ENCODE assay signal across 11 cellular contexts in the genomic region with DNA sequence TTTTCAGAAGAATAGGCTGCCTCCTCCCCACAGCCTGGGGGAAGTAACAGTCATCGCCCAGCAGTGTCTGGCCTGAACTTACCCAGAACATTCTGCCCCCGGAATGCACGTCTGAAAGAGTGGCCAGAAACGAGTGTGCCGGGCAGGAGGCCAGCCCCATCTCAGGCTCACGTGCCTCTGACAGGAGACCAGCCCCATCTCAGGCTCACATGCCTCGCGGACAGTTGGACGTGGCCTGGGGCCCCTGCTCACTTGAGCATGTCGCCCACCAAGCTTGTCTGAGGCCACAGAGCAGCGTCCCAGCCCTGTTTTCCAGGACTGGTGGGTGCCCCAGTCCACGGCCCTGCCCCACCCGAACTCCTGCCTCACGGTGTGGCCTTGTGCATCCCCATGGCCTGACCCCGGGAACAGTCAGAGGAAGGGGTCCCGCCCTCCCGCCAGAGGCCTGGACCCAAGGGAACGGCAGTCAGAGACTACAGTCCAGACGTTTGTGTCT. TPM values are rescaled to one million over a fixed set of nuclear protein-coding genes. Genes with fewer than 3 reads are reported as not detected.
A peak's percentile ranks its signal among the peaks of the same experiment; 100 is the strongest.
DNase-seq lines count a peak whose midpoint lies in the region; ATAC-seq and TF ChIP-seq lines count a peak whose summit lies in the region.
"Had no signal": no experiment of that assay in that cellular context is flagged by ENCODE, and none has a peak within 500 bp of the region (broad histone marks: within the 10 kb centered on the region; RNA-seq: fewer than 3 reads in every experiment).

No MANE protein-coding gene starts in this region.

- no peak for TF ChIP-seq CTCF in AG10803 (conservative IDR thresholded peaks at IDR 0.05; ENCODE audit: low read length)
- no peak for TF ChIP-seq CTCF in RWPE2 (IDR thresholded peaks at IDR 0.05; ENCODE audit: poor library complexity, severe bottlenecking)
- TF ChIP-seq CTCF in gastroesophageal sphincter (IDR thresholded peaks at IDR 0.05), result no peak
- no peak for TF ChIP-seq CTCF in osteocyte (IDR thresholded peaks at IDR 0.05)
- no peak for TF ChIP-seq CTCF in mesothelial cell of epicardium (IDR thresholded peaks at IDR 0.05; ENCODE audit: unreplicated experiment)

- H3K27me3 Mint-ChIP-seq in osteocyte (ENCODE audit: unreplicated experiment) (no peaks in the 10 kb centered on the region), mesothelial cell of epicardium (ENCODE audit: low read depth) (no peaks in the 10 kb centered on the region)

- TF ChIP-seq EP300 in gastroesophageal sphincter (IDR thresholded peaks at IDR 0.05), result no peak

- DNase-seq in AG10803 (ENCODE audit: low read depth) (peak; percentile 84), RWPE2 (ENCODE audit: low spot score) (no peak), osteocyte (ENCODE audit: extremely low spot score, unreplicated experiment) (no peak), SKM-1 treated with dmso at 0.1 percent for 144 hours (lab: John Stamatoyannopoulos, UW; ENCODE audit: unreplicated experiment) (no peak), mesothelial cell of epicardium (ENCODE audit: low spot score in 2 of 2, unreplicated experiment in 2 of 2) (no peak), NCI-H2029 treated with DMSO at 0.1 percent for 48 hours (lab: John Stamatoyannopoulos, UW) (no peak), NOMO-1 treated with dmso at 0.1 percent for 144 hours (lab: John Stamatoyannopoulos, UW; ENCODE audit: unreplicated experiment) (no peak)
- DNase-seq: activated effector memory CD4-positive, alpha-beta T cell treated with anti-CD3 and anti-CD28 coated beads, Interleukin-2, amount 50 U/mL, for 16 hours; CD8-positive, alpha-beta T cell; NCI-H1417 had no signal

- H3K27ac Mint-ChIP-seq in osteocyte (ENCODE audit: unreplicated experiment) (peak overlapping the region; percentile 62), mesothelial cell of epicardium (no peak overlapping the region)
- H3K27ac Mint-ChIP-seq: CD8-positive, alpha-beta T cell had no signal

- H3K9me3 Mint-ChIP-seq in osteocyte (ENCODE audit: unreplicated experiment) (no peaks in the 10 kb centered on the region), mesothelial cell of epicardium (no peaks in the 10 kb centered on the region)
- H3K9me3 Mint-ChIP-seq: CD8-positive, alpha-beta T cell had no signal

- H3K4me3 Mint-ChIP-seq in osteocyte (ENCODE audit: unreplicated experiment) (no peak overlapping the region), mesothelial cell of epicardium (no peak overlapping the region)
- H3K4me3 Mint-ChIP-seq: CD8-positive, alpha-beta T cell had no signal

- H3K36me3 Mint-ChIP-seq in osteocyte (ENCODE audit: unreplicated experiment) (peaks cover 8% of the 10 kb centered on the region), mesothelial cell of epicardium (peaks cover 16% of the 10 kb centered on the region)

- H3K4me3 ChIP-seq in AG10803 (ENCODE audit: low read length) (no peak overlapping the region), RWPE2 (ENCODE audit: severe bottlenecking) (no peak overlapping the region), gastroesophageal sphincter (no peak overlapping the region)

- no peak overlapping the region for H3K27ac ChIP-seq in RWPE2 (ENCODE audit: poor library complexity, severe bottlenecking)
- peak overlapping the region in 2 of 4 donors; percentile 54 to 64 for H3K27ac ChIP-seq in gastroesophageal sphincter

- TF ChIP-seq POLR2A in gastroesophageal sphincter (IDR thresholded peaks at IDR 0.05), result no peak

- ATAC-seq in RWPE2 (ENCODE audit: low read depth) (peak; percentile 30; the same call in 2 of the 3 replicates), gastroesophageal sphincter (peak; percentile 82)
- ATAC-seq: CD8-positive, alpha-beta T cell had no signal

- H3K9me3 ChIP-seq in RWPE2 (ENCODE audit: severe bottlenecking) (no peaks in the 10 kb centered on the region), gastroesophageal sphincter (no peaks in the 10 kb centered on the region)

- H3K4me1 ChIP-seq in RWPE2 (ENCODE audit: insufficient read depth, poor library complexity, severe bottlenecking) (no peaks in the 10 kb centered on the region), gastroesophageal sphincter (peaks cover 0 to 30% (median 9%) of the 10 kb centered on the region in 3 donors)

- H3K4me1 Mint-ChIP-seq in osteocyte (ENCODE audit: unreplicated experiment) (peaks cover 16% of the 10 kb centered on the region), mesothelial cell of epicardium (peaks cover 7% of the 10 kb centered on the region)

- H3K36me3 ChIP-seq in RWPE2 (ENCODE audit: low read depth) (no peaks in the 10 kb centered on the region), gastroesophageal sphincter (peaks cover 0 to 27% of the 10 kb centered on the region in 2 donors)

- no peaks in the 10 kb centered on the region for H3K27me3 ChIP-seq in RWPE2 (ENCODE audit: insufficient read depth, poor library complexity, severe bottlenecking)
- H3K27me3 ChIP-seq in gastroesophageal sphincter, result peaks cover 10% of the 10 kb centered on the region

- WGBS in gastroesophageal sphincter (ENCODE audit: low coverage in 1 of 2), 2 donors, result 13% methylated on average over 8 of the region's 19 CpGs; no CpG with 5 or more reads in 1 of the 2 donors

RNA-seq across cellular contexts. Expression of a gene that starts 16.3 kb away (rescaled TPM):
- total RNA-seq in gastroesophageal sphincter (1 to 10 TPM in 1 of 4 donors, under 1 TPM in 2, not detected in 1; 0.15 to 1.1 (median 0.27) TPM), osteocyte (0.13 and 0.35 TPM in 2 replicates), mesothelial cell of epicardium (0.18 to 0.24 TPM (median 0.20 TPM) in 3 replicates)

RNA-seq across cellular contexts. Expression of a gene that starts 45.1 kb away (rescaled TPM):
- not detected for total RNA-seq in gastroesophageal sphincter
- total RNA-seq in osteocyte, result not detected in 2 replicates
- total RNA-seq in mesothelial cell of epicardium, result 1.1 to 1.7 TPM (median 1.1 TPM) in 3 replicates
